Comparison of ENCODE assay signal across 29 cellular contexts in the genomic region with DNA sequence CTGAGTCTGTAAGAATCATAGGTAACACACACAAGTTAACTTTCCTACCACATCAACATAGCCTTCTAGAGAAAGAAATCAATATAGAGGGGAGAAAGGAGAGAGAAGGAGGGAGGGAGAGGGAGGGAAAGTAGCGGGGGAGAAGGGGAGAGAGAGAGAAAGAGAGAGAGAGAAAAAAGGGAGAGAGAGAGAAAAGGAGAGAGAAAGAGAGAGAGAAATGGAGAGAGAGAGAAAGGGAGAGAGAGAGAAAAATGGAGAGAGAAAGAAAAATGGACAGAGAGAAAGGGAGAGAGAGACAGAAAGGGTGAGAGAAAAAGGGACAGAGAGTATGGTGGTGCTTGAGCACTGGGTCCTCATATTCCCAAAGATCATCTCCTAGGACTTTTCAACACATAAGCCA.
"Had no signal": no experiment of that assay in that cellular context is flagged by ENCODE, and none has a peak within 500 bp of the region (broad histone marks: within the 10 kb centered on the region; RNA-seq: fewer than 3 reads in every experiment).

No MANE protein-coding gene starts in this region.

- H3K4me1 ChIP-seq: ascending aorta, breast epithelium, esophagus muscularis mucosa, foreskin keratinocyte, gastrocnemius medialis, heart left ventricle had no signal

- H3K9me3 ChIP-seq: ascending aorta, breast epithelium, esophagus muscularis mucosa, gastrocnemius medialis had no signal

- H3K27me3 ChIP-seq: ascending aorta, breast epithelium, cardiac muscle cell, esophagus muscularis mucosa, foreskin keratinocyte, gastrocnemius medialis, heart left ventricle had no signal

- H3K27ac ChIP-seq: ascending aorta, breast epithelium, cardiac muscle cell, esophagus muscularis mucosa, foreskin keratinocyte, gastrocnemius medialis had no signal

- H3K4me3 ChIP-seq: ascending aorta, breast epithelium, cardiac muscle cell, esophagus muscularis mucosa, gastrocnemius medialis, heart left ventricle had no signal

- H3K36me3 ChIP-seq: ascending aorta, breast epithelium, cardiac muscle cell, esophagus muscularis mucosa, gastrocnemius medialis, heart left ventricle had no signal

- ATAC-seq: activated CD4-positive, alpha-beta T cell treated with anti-CD3 and anti-CD28 coated beads for 36 hours; activated CD8-positive, alpha-beta memory T cell treated with anti-CD3 and anti-CD28 coated beads, Interleukin-2, amount 10 ng/mL, durations not matched to agents 7 days and 5 days; activated CD8-positive, alpha-beta T cell treated with anti-CD3 and anti-CD28 coated beads, Interleukin-2, amount 10 ng/mL, durations not matched to agents 7 days and 5 days; activated naive CD8-positive, alpha-beta T cell treated with anti-CD3 and anti-CD28 coated beads, Interleukin-2, amount 50 U/mL, for 24 hours; effector memory CD8-positive, alpha-beta T cell; foreskin keratinocyte; gastrocnemius medialis had no signal

- DNase-seq: activated CD4-positive, alpha-beta memory T cell treated with anti-CD3 and anti-CD28 coated beads for 36 hours; activated CD4-positive, alpha-beta T cell treated with anti-CD3 and anti-CD28 coated beads for 36 hours; activated CD4-positive, alpha-beta T cell treated with anti-CD3 and anti-CD28 coated beads, Interleukin-2, amount 10 ng/mL, durations not matched to agents 24 days and 14 days; activated CD4-positive, CD25-positive, alpha-beta regulatory T cell; activated CD4-positive, CD25-positive, alpha-beta regulatory T cell treated with anti-CD3 and anti-CD28 coated beads, Interleukin-2, amount 50 U/mL, for 72 hours; activated CD8-positive, alpha-beta memory T cell treated with anti-CD3 and anti-CD28 coated beads, Interleukin-2, amount 10 ng/mL, durations not matched to agents 7 days and 5 days; activated CD8-positive, alpha-beta memory T cell treated with anti-CD3 and anti-CD28 coated beads, Interleukin-2, amount 50 U/mL, for 4 hours; activated CD8-positive, alpha-beta T cell treated with anti-CD3 and anti-CD28 coated beads, Interleukin-2, amount 10 ng/mL, durations not matched to agents 7 days and 5 days; activated effector memory CD4-positive, alpha-beta T cell treated with anti-CD3 and anti-CD28 coated beads, Interleukin-2, amount 50 U/mL, for 16 hours; activated naive CD4-positive, alpha-beta T cell treated with anti-CD3 and anti-CD28 coated beads for 36 hours; activated naive CD8-positive, alpha-beta T cell treated with anti-CD3 and anti-CD28 coated beads for 36 hours; activated naive CD8-positive, alpha-beta T cell treated with anti-CD3 and anti-CD28 coated beads, Interleukin-2, amount 50 U/mL, for 24 hours; activated T-cell treated with anti-CD3 and anti-CD28 coated beads, Interleukin-2, amount 50 U/mL, for 1 hour; activated T-cell treated with anti-CD3 and anti-CD28 coated beads, Interleukin-2, amount 50 U/mL, for 48 hours; central memory CD4-positive, alpha-beta T cell; cortex of kidney; dermis blood vessel endothelial cell; effector CD4-positive, alpha-beta T cell; effector memory CD8-positive, alpha-beta T cell; erythroblast; foreskin keratinocyte; gastrocnemius medialis; glutamatergic neuron; heart left ventricle; T-helper 2 cell had no signal
